27 cellular contexts compared by ENCODE assay signal in the genomic region with DNA sequence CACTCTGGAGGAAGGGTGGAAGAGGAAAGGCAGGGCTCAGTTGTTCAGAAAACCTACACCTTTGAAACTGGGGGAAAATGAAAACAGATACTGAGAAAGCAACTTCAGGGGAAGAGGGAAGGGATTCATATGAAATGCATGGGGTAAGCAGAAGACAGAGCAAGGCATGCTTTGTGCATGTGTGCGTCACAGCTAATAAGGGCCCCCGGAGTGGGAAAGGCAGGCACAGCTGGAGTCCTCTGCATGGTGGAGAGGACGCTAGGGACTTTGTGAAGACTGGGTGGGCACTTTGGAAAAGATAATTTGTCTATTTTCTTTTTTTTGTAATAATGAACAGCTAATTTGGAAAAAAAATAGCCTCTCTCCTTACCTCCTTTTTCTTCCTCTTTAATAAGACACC.
"Had no signal": no experiment of that assay in that cellular context is flagged by ENCODE, and none has a peak within 500 bp of the region (broad histone marks: within the 10 kb centered on the region; RNA-seq: fewer than 3 reads in every experiment).

No MANE protein-coding gene starts in this region.

- ATAC-seq: activated CD4-positive, CD25-positive, alpha-beta regulatory T cell treated with anti-CD3 and anti-CD28 coated beads, Interleukin-2, amount 50 U/mL, for 24 hours; activated CD8-positive, alpha-beta T cell treated with anti-CD3 and anti-CD28 coated beads for 36 hours; activated naive CD8-positive, alpha-beta T cell treated with anti-CD3 and anti-CD28 coated beads, Interleukin-2, amount 50 U/mL, for 24 hours; activated T-cell treated with anti-CD3 and anti-CD28 coated beads, Interleukin-2, amount 50 U/mL, for 4 hours; activated T-helper 17 cell treated with anti-CD3 and anti-CD28 coated beads, Interleukin-2, amount 50 U/mL, for 72 hours; esophagus mucosa had no signal

- H3K27me3 Mint-ChIP-seq: activated B cell treated with CpG ODN at 0.5 μM for 24 hours; activated CD8-positive, alpha-beta T cell treated with anti-CD3 and anti-CD28 coated beads for 36 hours; activated naive CD8-positive, alpha-beta T cell; activated naive CD8-positive, alpha-beta T cell treated with anti-CD3 and anti-CD28 coated beads, Interleukin-2, amount 50 U/mL, for 24 hours; activated T-helper 17 cell treated with anti-CD3 and anti-CD28 coated beads, Interleukin-2, amount 50 U/mL, for 72 hours; central memory CD8-positive, alpha-beta T cell; dendritic cell treated with granulocyte-macrophage colony-stimulating factor and Interleukin-4, amounts not matched to agents 40 ng/mL and 50 ng/mL, for 4 days had no signal

- H3K4me3 Mint-ChIP-seq: activated B cell treated with CpG ODN at 0.5 μM for 24 hours; activated CD8-positive, alpha-beta T cell treated with anti-CD3 and anti-CD28 coated beads for 36 hours; activated naive CD8-positive, alpha-beta T cell; activated naive CD8-positive, alpha-beta T cell treated with anti-CD3 and anti-CD28 coated beads, Interleukin-2, amount 50 U/mL, for 24 hours; activated T-cell treated with anti-CD3 and anti-CD28 coated beads, Interleukin-2, amount 50 U/mL, for 4 hours; activated T-helper 17 cell treated with anti-CD3 and anti-CD28 coated beads, Interleukin-2, amount 50 U/mL, for 72 hours; central memory CD8-positive, alpha-beta T cell; dendritic cell treated with granulocyte-macrophage colony-stimulating factor and Interleukin-4, amounts not matched to agents 40 ng/mL and 50 ng/mL, for 4 days; endodermal cell had no signal

- H3K36me3 Mint-ChIP-seq: activated naive CD8-positive, alpha-beta T cell had no signal

- DNase-seq: activated B cell treated with CpG ODN at 0.5 μM for 24 hours; activated CD4-positive, alpha-beta T cell treated with anti-CD3 and anti-CD28 coated beads for 48 hours; activated CD4-positive, alpha-beta T cell treated with anti-CD3 and anti-CD28 coated beads, Interleukin-2, amount 50 U/mL, for 1 hour; activated CD4-positive, alpha-beta T cell treated with anti-CD3 and anti-CD28 coated beads, Interleukin-2, amount 50 U/mL, for 48 hours; activated CD8-positive, alpha-beta memory T cell treated with anti-CD3 and anti-CD28 coated beads for 24 hours; activated CD8-positive, alpha-beta T cell treated with anti-CD3 and anti-CD28 coated beads for 36 hours; activated effector memory CD4-positive, alpha-beta T cell treated with Interleukin-2 at 50 U/mL for 16 hours; activated gamma-delta T cell treated with Interleukin-2 at 50 U/mL for 16 hours; activated naive CD4-positive, alpha-beta T cell treated with anti-CD3 and anti-CD28 coated beads, Interleukin-2, amount 50 U/mL, for 16 hours; activated naive CD4-positive, alpha-beta T cell treated with Interleukin-2 at 50 U/mL for 16 hours; activated naive CD8-positive, alpha-beta T cell treated with anti-CD3 and anti-CD28 coated beads, Interleukin-2, amount 50 U/mL, for 24 hours; activated T-cell treated with anti-CD3 and anti-CD28 coated beads, Interleukin-2, amount 50 U/mL, for 4 hours; adrenal gland; amygdala; aorta; brain microvascular endothelial cell; dorsolateral prefrontal cortex; effector memory CD4-positive, alpha-beta T cell; endodermal cell; foreskin fibroblast; T-helper 2 cell had no signal

- H3K27ac Mint-ChIP-seq: activated B cell treated with CpG ODN at 0.5 μM for 24 hours; activated CD8-positive, alpha-beta T cell treated with anti-CD3 and anti-CD28 coated beads for 36 hours; activated naive CD8-positive, alpha-beta T cell; activated naive CD8-positive, alpha-beta T cell treated with anti-CD3 and anti-CD28 coated beads, Interleukin-2, amount 50 U/mL, for 24 hours; activated T-helper 17 cell treated with anti-CD3 and anti-CD28 coated beads, Interleukin-2, amount 50 U/mL, for 72 hours; dendritic cell treated with granulocyte-macrophage colony-stimulating factor and Interleukin-4, amounts not matched to agents 40 ng/mL and 50 ng/mL, for 4 days; endodermal cell had no signal

- H3K4me1 Mint-ChIP-seq: activated B cell treated with CpG ODN at 0.5 μM for 24 hours; activated naive CD8-positive, alpha-beta T cell treated with anti-CD3 and anti-CD28 coated beads, Interleukin-2, amount 50 U/mL, for 24 hours; activated T-helper 17 cell treated with anti-CD3 and anti-CD28 coated beads, Interleukin-2, amount 50 U/mL, for 72 hours; central memory CD8-positive, alpha-beta T cell had no signal

- H3K9me3 Mint-ChIP-seq: activated T-cell treated with anti-CD3 and anti-CD28 coated beads, Interleukin-2, amount 50 U/mL, for 4 hours; dendritic cell treated with granulocyte-macrophage colony-stimulating factor and Interleukin-4, amounts not matched to agents 40 ng/mL and 50 ng/mL, for 4 days; endodermal cell had no signal
